8 cellular contexts compared by ENCODE assay signal in the genomic region with DNA sequence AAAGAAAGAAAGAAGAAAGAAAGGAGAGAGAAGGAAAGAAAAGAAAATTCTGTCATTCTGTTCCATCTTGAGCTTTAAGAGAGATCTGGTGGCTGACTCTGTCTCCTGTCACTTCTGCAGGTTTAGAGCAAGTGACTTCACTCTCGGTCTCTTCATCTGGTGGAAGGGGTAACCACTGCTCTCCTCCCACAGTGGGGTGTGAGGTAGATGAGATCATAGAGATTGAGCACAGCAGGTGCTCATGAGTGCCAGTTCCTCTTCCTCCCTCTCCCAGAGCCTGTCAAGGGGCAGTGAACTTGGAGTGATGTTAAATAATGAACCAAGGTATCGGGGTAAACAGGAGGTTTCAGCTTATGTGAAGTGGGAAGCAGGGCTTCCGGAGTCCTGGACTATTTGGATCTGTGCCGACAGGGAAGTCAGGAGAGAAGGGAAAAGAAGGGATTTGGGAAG. TPM values are rescaled to one million over a fixed set of nuclear protein-coding genes. Genes with fewer than 3 reads are reported as not detected.
DNase-seq lines count a peak whose midpoint lies in the region; ATAC-seq and TF ChIP-seq lines count a peak whose summit lies in the region.

No MANE protein-coding gene starts in this region.

- no peak for TF ChIP-seq CTCF in Peyer's patch (IDR thresholded peaks at IDR 0.05)

- H3K4me3 ChIP-seq in Peyer's patch = no peak overlapping the region

- no peaks in the 10 kb centered on the region for H3K9me3 ChIP-seq in Peyer's patch

- H3K4me1 ChIP-seq in Peyer's patch = no peaks in the 10 kb centered on the region

- H3K27ac Mint-ChIP-seq in activated naive CD4-positive, alpha-beta T cell treated with anti-CD3 and anti-CD28 coated beads, Interleukin-2, amount 50 U/mL, for 24 hours = peak overlapping the region; percentile 86

- H3K36me3 ChIP-seq in Peyer's patch = no peaks in the 10 kb centered on the region

- H3K36me3 Mint-ChIP-seq in activated naive CD4-positive, alpha-beta T cell treated with anti-CD3 and anti-CD28 coated beads, Interleukin-2, amount 50 U/mL, for 24 hours = no peaks in the 10 kb centered on the region

- DNase-seq in NK-92 treated with Interleukin-12 subunit alpha and Interleukin-12 subunit beta, amount 100 ng/mL, for 24 hours (lab: John Stamatoyannopoulos, UW) = peak; percentile 54
- DNase-seq in NK-92 (lab: John Stamatoyannopoulos, UW; ENCODE audit: unreplicated experiment) (no peak), Peyer's patch (peak in 2 of 3 donors; percentile 57 to 75), HCEC 1CT (no peak), cerebellum (ENCODE audit: low spot score) (no peak)
- DNase-seq in stimulated activated CD4-positive, alpha-beta T cell treated with anti-CD3 and anti-CD28 coated beads, TNF-alpha, amount 100 ng/mL, for 1 hour (ENCODE audit: low read depth in 3 of 3, low spot score in 1 of 3) = peak in 2 of 3 donors; percentile 10 to 13

- no peaks in the 10 kb centered on the region for H3K27me3 ChIP-seq in Peyer's patch

- TF ChIP-seq POLR2A in Peyer's patch (IDR thresholded peaks at IDR 0.05) = no peak

- ATAC-seq in HG03439 (IDR thresholded peaks at IDR 0.05; ENCODE audit: unreplicated experiment) = peak; percentile 53

- H3K4me1 Mint-ChIP-seq in activated naive CD4-positive, alpha-beta T cell treated with anti-CD3 and anti-CD28 coated beads, Interleukin-2, amount 50 U/mL, for 24 hours = peaks cover 27% of the 10 kb centered on the region

- H3K9me3 Mint-ChIP-seq in activated naive CD4-positive, alpha-beta T cell treated with anti-CD3 and anti-CD28 coated beads, Interleukin-2, amount 50 U/mL, for 24 hours = no peaks in the 10 kb centered on the region

- peak overlapping the region; percentile 3 for H3K4me3 Mint-ChIP-seq in activated naive CD4-positive, alpha-beta T cell treated with anti-CD3 and anti-CD28 coated beads, Interleukin-2, amount 50 U/mL, for 24 hours

- no peaks in the 10 kb centered on the region for H3K27me3 Mint-ChIP-seq in activated naive CD4-positive, alpha-beta T cell treated with anti-CD3 and anti-CD28 coated beads, Interleukin-2, amount 50 U/mL, for 24 hours

- H3K27ac ChIP-seq in Peyer's patch = no peak overlapping the region

RNA-seq across cellular contexts. Expression of a gene that starts 47.7 kb away (rescaled TPM):
- not detected for total RNA-seq in Peyer's patch
- total RNA-seq in cerebellum = 5.3 TPM

Comparison
In these comparisons a context has a peak if more than half of its experiments do, and no peak if none do; other contexts are left out.
1. DNase-seq: peak in NK-92 treated with Interleukin-12 subunit alpha and Interleukin-12 subunit beta, amount 100 ng/mL, for 24 hours (single experiment), Peyer's patch (2 of 3) and stimulated activated CD4-positive, alpha-beta T cell treated with anti-CD3 and anti-CD28 coated beads, TNF-alpha, amount 100 ng/mL, for 1 hour (2 of 3); none in NK-92 (single experiment), HCEC 1CT (single experiment) and cerebellum (single experiment).